22 cellular contexts compared by ENCODE assay signal in the genomic region with DNA sequence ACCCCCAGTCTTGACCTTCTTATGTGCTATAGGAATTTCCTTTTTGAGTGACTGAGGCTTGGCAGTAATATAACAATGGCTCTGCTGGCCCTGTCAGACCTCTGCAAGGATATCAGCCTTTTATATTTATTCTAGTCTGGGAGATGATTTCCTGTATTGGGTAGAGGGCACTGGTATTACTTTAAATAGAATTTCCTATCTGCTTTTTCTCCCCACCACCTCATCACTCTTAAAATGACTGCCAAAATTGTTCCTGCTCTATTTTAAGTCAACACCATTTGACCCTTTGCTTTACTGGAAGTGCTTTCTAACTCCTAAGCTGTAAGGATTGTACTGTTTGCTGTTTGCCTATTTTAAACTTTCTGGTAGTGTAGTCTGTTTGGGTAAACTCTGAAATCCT.
DNase-seq lines count a peak whose midpoint lies in the region; ATAC-seq, FAIRE-seq and TF ChIP-seq lines count a peak whose summit lies in the region.
"Had no signal": no experiment of that assay in that cellular context is flagged by ENCODE, and none has a peak within 500 bp of the region (broad histone marks: within the 10 kb centered on the region; RNA-seq: fewer than 3 reads in every experiment).

No MANE protein-coding gene starts in this region.

- TF ChIP-seq CTCF in H1 (IDR thresholded peaks at IDR 0.05; ENCODE audit: control extremely low read depth in 1 of 3, insufficient read depth in 1 of 3, low read depth in 1 of 3, low read length in 3 of 3) = no peak

- no peak for TF ChIP-seq EP300 in H1 (IDR thresholded peaks at IDR 0.05; ENCODE audit: borderline replicate concordance in 1 of 2, low read depth in 2 of 2, low read length in 2 of 2)

- H3K9ac ChIP-seq in H1 (replicated peaks in 1 of 4; ENCODE audit: extremely low read depth in 1 of 4, low read depth in 3 of 4, low read length in 3 of 4) = no peak overlapping the region
- H3K9ac ChIP-seq: BLaER1, GM23248, SK-N-SH had no signal

- no peak overlapping the region for H3K18ac ChIP-seq in H1 (ENCODE audit: extremely low read depth, low read length)

- no peak overlapping the region for H3K23ac ChIP-seq in H1 (ENCODE audit: insufficient read length)

- no peak overlapping the region for H4K8ac ChIP-seq in H1 (ENCODE audit: extremely low read depth, insufficient read depth, low read length)

- intact Hi-C loops in left cardiac atrium (cut with DNase I) = no loop called here

- peak; percentile 39 for FAIRE-seq in H1 (lab: Jason Lieb, UNC)
- FAIRE-seq: A204.1, GM19239 had no signal

- ATAC-seq in left cardiac atrium = peak; percentile 86 to 97
- ATAC-seq in HG03442 (IDR thresholded peaks at IDR 0.05; ENCODE audit: unreplicated experiment) = no peak
- ATAC-seq: Panc1 had no signal

- CTCF ChIA-PET in H1 (lab: Charles Lee; ENCODE audit: partially characterized antibody) = no interaction called here

- H3K4ac ChIP-seq in H1 (replicated peaks; ENCODE audit: insufficient read length, low read depth, low read length) = no peak overlapping the region

- H2AK5ac ChIP-seq in H1 (ENCODE audit: low read depth, low read length) = no peak overlapping the region

- no peaks in the 10 kb centered on the region for H3K79me1 ChIP-seq in H1 (ENCODE audit: low read depth, low read length)

- H3K4me2 ChIP-seq in H1 (ENCODE audit: insufficient read depth in 1 of 2, low read depth in 2 of 2, low read length in 2 of 2) = no peak overlapping the region
- H3K4me2 ChIP-seq: BLaER1, SK-N-SH had no signal

- no peak overlapping the region for H2BK120ac ChIP-seq in H1 (replicated peaks; ENCODE audit: low read depth, low read length)

- H3K27ac ChIP-seq in H1 (ENCODE audit: low read depth, low read length) (no peak overlapping the region), mesodermal cell (ENCODE audit: low read depth, low read length, severe bottlenecking) (peak overlapping the region; percentile 46)
- H3K27ac ChIP-seq: BLaER1, GM23248 had no signal

- H2BK5ac ChIP-seq in H1 (ENCODE audit: low read depth, low read length) = no peak overlapping the region

- H3K9me3 ChIP-seq in H1 (ENCODE audit: insufficient read depth in 2 of 2, low read depth in 1 of 2, low read length in 1 of 2) (no peaks in the 10 kb centered on the region), mesodermal cell (ENCODE audit: control insufficient read depth, low read length) (no peaks in the 10 kb centered on the region)
- H3K9me3 ChIP-seq: BLaER1, HAP-1, MG63, SK-N-SH had no signal

- no peak overlapping the region for H2AFZ ChIP-seq in H1 (ENCODE audit: low read length)
- H2AFZ ChIP-seq: GM23248 had no signal

- H3K14ac ChIP-seq in H1 (ENCODE audit: insufficient read length) = no peak overlapping the region

- no peak for TF ChIP-seq RAD21 in H1 (IDR thresholded peaks at IDR 0.05 in 1 of 2, conservative IDR thresholded peaks at IDR 0.05 in 1 of 2; ENCODE audit: low read depth in 2 of 2, low read length in 2 of 2)

- POLR2A ChIA-PET in H1 (lab: Charles Lee; ENCODE audit: partially characterized antibody) = no interaction called here

- DNase-seq in H7 (peak; percentile 18), H1 (ENCODE audit: low read depth in 1 of 2, low spot score in 2 of 2) (no peak), left cardiac atrium (no peak)
- no peak for DNase-seq in activated T-cell treated with anti-CD3 and anti-CD28 coated beads, Interleukin-2, amount 50 U/mL, for 1 hour
- DNase-seq in effector CD8-positive, alpha-beta T cell (lab: John Stamatoyannopoulos, UW) = no peak
- DNase-seq: CD4-positive, CD25-positive, alpha-beta regulatory T cell; DMS153; GM23248; HFFc6; IMR-90; KG1; MG63; NCI-H2029; NCI-H526 treated with DMSO at 0.1 percent for 48 hours; SK-N-SH had no signal

- H3K79me2 ChIP-seq in H1 (ENCODE audit: control insufficient read depth in 1 of 2, insufficient read depth in 2 of 2, low read length in 2 of 2) = no peaks in the 10 kb centered on the region

- H3K56ac ChIP-seq in H1 (replicated peaks; ENCODE audit: insufficient read length, low read depth, low read length) = no peak overlapping the region

- H4K91ac ChIP-seq in H1 (replicated peaks; ENCODE audit: insufficient read length, low read length) = no peak overlapping the region

- no peaks in the 10 kb centered on the region for H4K20me1 ChIP-seq in H1 (replicated peaks in 1 of 2; ENCODE audit: control insufficient read depth in 1 of 2, insufficient read depth in 2 of 2, low read length in 2 of 2)
- H4K20me1 ChIP-seq: BLaER1 had no signal

- no peak overlapping the region for H2BK12ac ChIP-seq in H1 (ENCODE audit: low read depth, low read length)

- no peak overlapping the region for H2BK20ac ChIP-seq in H1 (ENCODE audit: low read length)

- H3K23me2 ChIP-seq in H1 (ENCODE audit: low read depth, low read length) = no peaks in the 10 kb centered on the region

- H3K36me3 ChIP-seq in H7 (replicated peaks; ENCODE audit: control insufficient read depth, insufficient read depth, low read length) (no peaks in the 10 kb centered on the region), H1 (ENCODE audit: control insufficient read depth in 2 of 4, insufficient read depth in 4 of 4, low read length in 3 of 4) (no peaks in the 10 kb centered on the region), mesodermal cell (ENCODE audit: control insufficient read depth, insufficient read depth, low read length) (no peaks in the 10 kb centered on the region)
- H3K36me3 ChIP-seq: BLaER1, HAP-1, MG63 had no signal

- no peak for TF ChIP-seq POLR2A in H1 (IDR thresholded peaks at IDR 0.05; ENCODE audit: control extremely low read depth in 1 of 2, low read depth in 2 of 2, low read length in 2 of 2)

- H4K5ac ChIP-seq in H1 (ENCODE audit: insufficient read length, low read depth, low read length) = no peak overlapping the region

- H3K4me3 ChIP-seq in H7 (ENCODE audit: insufficient read depth, low read depth, low read length) (no peak overlapping the region), H1 (ENCODE audit: extremely low read depth in 1 of 4, insufficient read depth in 2 of 4, low read depth in 3 of 4, low read length in 4 of 4) (no peak overlapping the region), mesodermal cell (ENCODE audit: extremely low read depth, insufficient read depth, low read length, poor library complexity, severe bottlenecking) (no peak overlapping the region)
- H3K4me3 ChIP-seq: BLaER1, GM23248, HAP-1, MG63 had no signal

- H2BK15ac ChIP-seq in H1 (ENCODE audit: low read length) = no peak overlapping the region

- H3K4me1 ChIP-seq in H1 (replicated peaks in 1 of 4; ENCODE audit: control insufficient read depth in 3 of 4, insufficient read depth in 4 of 4, low read length in 3 of 4) = no peaks in the 10 kb centered on the region
- no peaks in the 10 kb centered on the region for H3K4me1 ChIP-seq in mesodermal cell (ENCODE audit: control insufficient read depth, insufficient read depth, low read length, poor library complexity, severe bottlenecking)

- no peaks in the 10 kb centered on the region for H3K27me3 ChIP-seq in H7 (ENCODE audit: control insufficient read depth, insufficient read depth, low read length)
- H3K27me3 ChIP-seq in H1 (replicated peaks in 1 of 4; ENCODE audit: control insufficient read depth in 3 of 4, extremely low read depth in 1 of 4, insufficient read depth in 3 of 4, low read length in 3 of 4) = no peaks in the 10 kb centered on the region
- H3K27me3 ChIP-seq: BLaER1, MG63 had no signal

TF ChIP-seq in H1, 55 proteins besides CTCF, POLR2A, EP300 and RAD21:
- TF ChIP-seq EZH2 (IDR thresholded peaks at IDR 0.05; ENCODE audit: low read depth, low read length, severe bottlenecking) = no peak
- no peak for TF ChIP-seq TBP (IDR thresholded peaks at IDR 0.05; ENCODE audit: low read depth, low read length)
- no peak for TF ChIP-seq SP1 (IDR thresholded peaks at IDR 0.05; ENCODE audit: low read depth, low read length)
- no peak for TF ChIP-seq SP4 (IDR thresholded peaks at IDR 0.05; ENCODE audit: low read length)
- TF ChIP-seq ZNF274 (IDR thresholded peaks at IDR 0.05; ENCODE audit: borderline replicate concordance, extremely low read depth, low read length) = no peak
- no peak for TF ChIP-seq SIN3A (conservative IDR thresholded peaks at IDR 0.05 in 1 of 2, IDR thresholded peaks at IDR 0.05 in 1 of 2; ENCODE audit: low read depth in 1 of 2, low read length in 2 of 2)
- no peak for TF ChIP-seq SUZ12 (IDR thresholded peaks at IDR 0.05; ENCODE audit: low read length)
- TF ChIP-seq GABPA (IDR thresholded peaks at IDR 0.05; ENCODE audit: borderline replicate concordance, insufficient read depth, low read length) = no peak
- no peak for TF ChIP-seq CEBPB (IDR thresholded peaks at IDR 0.05; ENCODE audit: low read depth, low read length)
- TF ChIP-seq POU5F1 (IDR thresholded peaks at IDR 0.05; ENCODE audit: low read depth, low read length) = no peak
